8 cellular contexts compared by ENCODE assay signal in genomic region chr21:14259669-14260458, GRCh38. TPM values are rescaled to one million over a fixed set of nuclear protein-coding genes. Genes with fewer than 3 reads are reported as not detected.
DNase-seq lines count a peak whose midpoint lies in the region; ATAC-seq and TF ChIP-seq lines count a peak whose summit lies in the region.

No MANE protein-coding gene starts in this region.

- peaks cover 4% of the 10 kb centered on the region for H3K27me3 Mint-ChIP-seq in endothelial cell (ENCODE audit: unreplicated experiment)

- DNase-seq in Ammon's horn (ENCODE audit: low spot score) (peak; percentile 86), MV-4-11 (lab: John Stamatoyannopoulos, UW) (peak; percentile 12), SW480 (ENCODE audit: low spot score) (peak; percentile 70), globus pallidus (ENCODE audit: low spot score) (peak; percentile 62), pulmonary artery endothelial cell (ENCODE audit: low read depth, low spot score) (peak; percentile 2), endothelial cell (ENCODE audit: low spot score) (no peak)

- TF ChIP-seq CTCF in endothelial cell (IDR thresholded peaks at IDR 0.05; ENCODE audit: unreplicated experiment), result no peak

- ATAC-seq in GM18870 (IDR thresholded peaks at IDR 0.05; ENCODE audit: unreplicated experiment) (peak; percentile 73), HG03280 (IDR thresholded peaks at IDR 0.05; ENCODE audit: unreplicated experiment) (no peak)

- no peaks in the 10 kb centered on the region for H3K9me3 Mint-ChIP-seq in endothelial cell (ENCODE audit: unreplicated experiment)

- H3K27ac Mint-ChIP-seq in endothelial cell (ENCODE audit: unreplicated experiment), result no peak overlapping the region

- H3K36me3 Mint-ChIP-seq in endothelial cell (ENCODE audit: low read depth, unreplicated experiment), result no peaks in the 10 kb centered on the region

- no peak overlapping the region for H3K4me3 Mint-ChIP-seq in endothelial cell (ENCODE audit: unreplicated experiment)

- no peaks in the 10 kb centered on the region for H3K4me1 Mint-ChIP-seq in endothelial cell (ENCODE audit: unreplicated experiment)

RNA-seq across cellular contexts. Expression of gene RBM11, which starts 43.9 kb away (rescaled TPM):
- total RNA-seq in pulmonary artery endothelial cell, result not detected in 2 replicates
- 4.8 TPM for total RNA-seq in endothelial cell (ENCODE audit: unreplicated experiment)

RNA-seq across cellular contexts. Expression of gene LIPI, which starts 49.1 kb away (rescaled TPM):
- total RNA-seq in pulmonary artery endothelial cell (not detected in 2 replicates), endothelial cell (ENCODE audit: unreplicated experiment) (not detected)
